22 cellular contexts compared by ENCODE assay signal in the genomic region with DNA sequence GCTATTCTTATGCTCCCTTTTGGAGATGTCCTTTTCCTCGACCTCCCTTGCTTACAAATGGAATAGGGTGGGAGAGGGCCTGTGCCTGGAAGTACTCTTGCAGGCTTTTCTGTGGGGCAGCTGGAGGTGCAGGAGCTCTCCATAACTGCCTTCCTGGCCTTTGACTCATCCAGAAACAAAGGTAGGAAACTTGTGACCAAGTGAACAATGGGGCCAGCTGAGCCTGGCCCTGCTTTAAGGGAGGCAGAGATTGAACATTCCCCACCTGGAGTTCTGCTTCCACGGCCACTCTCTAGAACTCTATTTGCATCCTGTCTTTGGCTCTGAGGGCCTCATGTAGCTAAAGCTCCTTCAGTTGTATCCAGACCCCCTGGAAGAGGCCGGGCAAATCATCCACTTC. TPM values are rescaled to one million over a fixed set of nuclear protein-coding genes. Genes with fewer than 3 reads are reported as not detected.
DNase-seq lines count a peak whose midpoint lies in the region; TF ChIP-seq lines count a peak whose summit lies in the region.
"Had no signal": no experiment of that assay in that cellular context is flagged by ENCODE, and none has a peak within 500 bp of the region (broad histone marks: within the 10 kb centered on the region; RNA-seq: fewer than 3 reads in every experiment).

No MANE protein-coding gene starts in this region.

- no peak overlapping the region for H2BK12ac ChIP-seq in neuronal stem cell (ENCODE audit: low read length)

- H2AK5ac ChIP-seq in neuronal stem cell (ENCODE audit: low read depth, low read length): no peak overlapping the region

- H3K4me1 ChIP-seq in left ventricle myocardium inferior: peaks cover 23% of the 10 kb centered on the region
- peaks cover 0 to 18% of the 10 kb centered on the region in 2 donors for H3K4me1 ChIP-seq in right atrium auricular region
- peaks cover 19 to 58% (median 30%) of the 10 kb centered on the region in 4 donors for H3K4me1 ChIP-seq in esophagus muscularis mucosa
- peaks cover 8 to 10% of the 10 kb centered on the region in 2 donors for H3K4me1 ChIP-seq in neuronal stem cell (ENCODE audit: control insufficient read depth in 2 of 2, insufficient read depth in 1 of 2, low read depth in 1 of 2, low read length in 2 of 2)
- H3K4me1 ChIP-seq in tibial artery: peaks cover 0 to 44% (median 14%) of the 10 kb centered on the region in 4 donors
- peaks cover 0 to 2% of the 10 kb centered on the region in 2 experiments; a peak in 1 of 4 replicates for H3K4me1 ChIP-seq in SK-N-SH (ENCODE audit: control insufficient read depth in 1 of 2, insufficient read depth in 2 of 2, low read depth in 1 of 2, low read length in 1 of 2)

- H3K18ac ChIP-seq in neuronal stem cell (ENCODE audit: low read length): no peak overlapping the region

- no peak overlapping the region for H4K91ac ChIP-seq in neuronal stem cell (ENCODE audit: low read depth, low read length, poor library complexity)

- peak overlapping the region; percentile 25 for H2AFZ ChIP-seq in neuronal stem cell (ENCODE audit: low read length)
- no peak overlapping the region for H2AFZ ChIP-seq in SK-N-SH (ENCODE audit: low read depth)
- H2AFZ ChIP-seq: GM23338 had no signal

- H3K79me2 ChIP-seq in SK-N-SH (ENCODE audit: insufficient read depth): no peaks in the 10 kb centered on the region

- H3K27me3 ChIP-seq in left ventricle myocardium inferior (ENCODE audit: low read depth): no peaks in the 10 kb centered on the region
- H3K27me3 ChIP-seq in right atrium auricular region: no peaks in the 10 kb centered on the region
- H3K27me3 ChIP-seq in esophagus muscularis mucosa: no peaks in the 10 kb centered on the region
- no peaks in the 10 kb centered on the region for H3K27me3 ChIP-seq in neuronal stem cell (ENCODE audit: control insufficient read depth in 3 of 3, insufficient read depth in 3 of 3, low read depth in 1 of 3, low read length in 3 of 3)
- no peaks in the 10 kb centered on the region for H3K27me3 ChIP-seq in tibial artery
- H3K27me3 ChIP-seq in SK-N-SH (ENCODE audit: insufficient read depth): no peaks in the 10 kb centered on the region

- TF ChIP-seq CTCF in left ventricle myocardium inferior (IDR thresholded peaks at IDR 0.05; ENCODE audit: borderline replicate concordance) (no peak), right atrium auricular region (IDR thresholded peaks at IDR 0.05) (no peak), esophagus muscularis mucosa (IDR thresholded peaks at IDR 0.05) (no peak), tibial artery (IDR thresholded peaks at IDR 0.05) (no peak), SK-N-SH (IDR thresholded peaks at IDR 0.05) (no peak)

- H2BK120ac ChIP-seq in neuronal stem cell (ENCODE audit: low read depth, low read length): no peak overlapping the region

- TF ChIP-seq POLR2A in esophagus muscularis mucosa (IDR thresholded peaks at IDR 0.05; ENCODE audit: low read depth): no peak

- H3K4me3 ChIP-seq in left ventricle myocardium inferior (no peak overlapping the region), right atrium auricular region (no peak overlapping the region), esophagus muscularis mucosa (no peak overlapping the region), neuronal stem cell (ENCODE audit: low read length in 2 of 2) (no peak overlapping the region), tibial artery (no peak overlapping the region), SK-N-SH (ENCODE audit: low read depth in 2 of 2, low read length in 1 of 2) (no peak overlapping the region)
- H3K4me3 ChIP-seq: GM23338 had no signal

- no peak overlapping the region for H3K14ac ChIP-seq in neuronal stem cell (ENCODE audit: low read length)

- H3K4me2 ChIP-seq in neuronal stem cell (ENCODE audit: insufficient read depth, low read length, poor library complexity, severe bottlenecking) (no peak overlapping the region), SK-N-SH (no peak overlapping the region)
- H3K4me2 ChIP-seq: GM23338, KMS-11 had no signal

- H3K36me3 ChIP-seq in left ventricle myocardium inferior (peaks cover 3% of the 10 kb centered on the region), right atrium auricular region (no peaks in the 10 kb centered on the region), esophagus muscularis mucosa (peaks cover 0 to 48% (median 23%) of the 10 kb centered on the region in 4 donors), neuronal stem cell (replicated peaks in 1 of 2; ENCODE audit: control insufficient read depth in 2 of 2, insufficient read depth in 2 of 2, low read length in 2 of 2) (no peaks in the 10 kb centered on the region), tibial artery (peaks cover 43 to 51% (median 49%) of the 10 kb centered on the region in 3 donors), SK-N-SH (replicated peaks in 1 of 2; ENCODE audit: control insufficient read depth in 1 of 2, insufficient read depth in 2 of 2, low read length in 1 of 2) (no peaks in the 10 kb centered on the region)

- no peak for TF ChIP-seq RAD21 in SK-N-SH (IDR thresholded peaks at IDR 0.05; ENCODE audit: low read length)

- no peaks in the 10 kb centered on the region for H3K9me2 ChIP-seq in SK-N-SH

- H3K27ac ChIP-seq in left ventricle myocardium inferior (replicated peaks) (peak overlapping the region; percentile 17), right atrium auricular region (peak overlapping the region in 1 of 2 donors; percentile 77), esophagus muscularis mucosa (replicated peaks in 1 of 4) (peak overlapping the region; percentile 21 to 44 (median 34)), neuronal stem cell (replicated peaks; ENCODE audit: low read length) (no peak overlapping the region), tibial artery (peak overlapping the region; percentile 31 to 47), SK-N-SH (ENCODE audit: low read depth in 2 of 2, low read length in 1 of 2) (no peak overlapping the region)
- H3K27ac ChIP-seq: KMS-11 had no signal

- H3K23ac ChIP-seq in neuronal stem cell (ENCODE audit: low read depth, low read length, poor library complexity): no peak overlapping the region

- H3K9ac ChIP-seq in neuronal stem cell (ENCODE audit: low read depth, low read length, poor library complexity) (no peak overlapping the region), SK-N-SH (no peak overlapping the region)
- H3K9ac ChIP-seq: KMS-11 had no signal

- intact Hi-C loops in left ventricle myocardium inferior (cut with micrococcal nuclease) (no loop called here), esophagus muscularis mucosa (cut with DNase I) (no loop called here), tibial artery (cut with DNase I; ENCODE audit: low total_unique reads) (no loop called here)

- DNase-seq in left ventricle myocardium inferior: no peak
- no peak for DNase-seq in right atrium auricular region (ENCODE audit: low spot score)
- DNase-seq in esophagus muscularis mucosa (ENCODE audit: extremely low spot score): no peak
- no peak for DNase-seq in neuronal stem cell (ENCODE audit: low spot score)
- DNase-seq in tibial artery: no peak
- no peak for DNase-seq in SK-N-SH
- DNase-seq in stimulated activated CD8-positive, alpha-beta memory T cell treated with anti-CD3 and anti-CD28 coated beads, Interleukin-4, amount 100 ng/mL, for 48 hours: no peak
- DNase-seq in foreskin melanocyte: no peak
- DNase-seq: AML-193; C1 segment of cervical spinal cord; CD8-positive, alpha-beta T cell; HCEC 1CT; IMR-90; NCI-H1092 treated with DMSO at 0.1 percent for 48 hours; NCI-H146; NCI-H2029 treated with DMSO at 0.1 percent for 48 hours; NCI-H345; NCI-H524; NCI-H82 had no signal

- H3K79me1 ChIP-seq in neuronal stem cell (ENCODE audit: low read depth, low read length): no peaks in the 10 kb centered on the region

- no peaks in the 10 kb centered on the region for H4K20me1 ChIP-seq in SK-N-SH (ENCODE audit: insufficient read depth)

- no peaks in the 10 kb centered on the region for H3F3A ChIP-seq in SK-N-SH (replicated peaks; ENCODE audit: insufficient read depth)

- H2BK5ac ChIP-seq in neuronal stem cell (ENCODE audit: low read length): no peak overlapping the region

- CTCF ChIA-PET in SK-N-SH (lab: Yijun Ruan, JAX): interaction anchor here (1.1 kb wide), 1 partner anchor 8 kb away, joined by 3 read pairs; no protein-coding TSS in a partner anchor

- no peaks in the 10 kb centered on the region for H3K9me3 ChIP-seq in left ventricle myocardium inferior (replicated peaks)
- no peaks in the 10 kb centered on the region for H3K9me3 ChIP-seq in right atrium auricular region
- no peaks in the 10 kb centered on the region for H3K9me3 ChIP-seq in esophagus muscularis mucosa
- no peaks in the 10 kb centered on the region for H3K9me3 ChIP-seq in neuronal stem cell (replicated peaks in 1 of 2; ENCODE audit: control insufficient read depth in 2 of 2, insufficient read depth in 1 of 2, low read depth in 1 of 2, low read length in 2 of 2)
- no peaks in the 10 kb centered on the region for H3K9me3 ChIP-seq in tibial artery
- no peaks in the 10 kb centered on the region for H3K9me3 ChIP-seq in SK-N-SH

- POLR2A ChIA-PET in SK-N-SH (lab: Yijun Ruan, JAX): no interaction called here

- H4K8ac ChIP-seq in neuronal stem cell (ENCODE audit: low read depth, low read length): no peak overlapping the region

- TF ChIP-seq EP300 in esophagus muscularis mucosa (IDR thresholded peaks at IDR 0.05) (no peak), SK-N-SH (IDR thresholded peaks at IDR 0.05; ENCODE audit: borderline replicate concordance in 1 of 2, low read depth in 1 of 2, low read length in 1 of 2) (no peak)

- H2BK15ac ChIP-seq in neuronal stem cell (ENCODE audit: low read length): no peak overlapping the region

- 77% methylated on average over 3 of the region's 3 CpGs for WGBS in esophagus muscularis mucosa
- no CpG with 5 or more reads among the region's 3 CpGs for WGBS in neuronal stem cell (ENCODE audit: extremely low coverage in 2 of 2, insufficient read length in 2 of 2, insufficient replicate concordance in 1 of 2), 2 donors
- WGBS in SK-N-SH (ENCODE audit: low lambda C conversion rate): 19% methylated on average over 2 of the region's 3 CpGs

- no peak overlapping the region for H3K4ac ChIP-seq in neuronal stem cell (ENCODE audit: low read length)

TF ChIP-seq in SK-N-SH, 30 proteins besides CTCF, POLR2A, EP300 and RAD21 (continues in another document):
- no peak for TF ChIP-seq TCF12 (IDR thresholded peaks at IDR 0.05)

RNA-seq across cellular contexts. Expression of a gene that starts 5.1 kb away (rescaled TPM):
- 41.1 TPM for total RNA-seq in left ventricle myocardium inferior
- total RNA-seq in right atrium auricular region: 10 to 100 TPM; 15.9 to 45.0 TPM
- total RNA-seq in esophagus muscularis mucosa: 100 to 1,000 TPM in 1 of 4 donors, 10 to 100 TPM in 3; 59.5 to 150 (median 74.3) TPM
- 0.03 TPM for polyA plus RNA-seq in neuronal stem cell (2013, experiment 1 of 2)
- polyA plus RNA-seq in neuronal stem cell (2013, experiment 2 of 2): 0.03 TPM
- polyA plus RNA-seq in SK-N-SH (2012; rRNA removed): not detected in 2 replicates
- 0.01 TPM in 1 of 2 replicates, not detected in the other for polyA plus RNA-seq in SK-N-SH (2012; cell fraction: cytosol; rRNA removed)
- polyA plus RNA-seq in SK-N-SH (2012; cell fraction: nucleus; rRNA removed): not detected in 2 replicates
- total RNA-seq: A172; CD8-positive, alpha-beta T cell; IMR-90 had no signal
- polyA plus RNA-seq: GM23338, IMR-90 had no signal

RNA-seq across cellular contexts. Expression of a gene that starts 32.6 kb away (rescaled TPM):
- total RNA-seq in left ventricle myocardium inferior (39.2 TPM), right atrium auricular region (10 to 100 TPM; 22.9 to 29.8 TPM), esophagus muscularis mucosa (10 to 100 TPM; 24.1 to 39.3 (median 34.9) TPM)
- polyA plus RNA-seq in neuronal stem cell (2013, experiment 1 of 2): 27.1 TPM
- polyA plus RNA-seq in neuronal stem cell (2013, experiment 2 of 2): 26.4 TPM
- polyA plus RNA-seq in SK-N-SH (2012; rRNA removed): 6.9 and 10.3 TPM in 2 replicates
- 12.9 and 15.5 TPM in 2 replicates for polyA plus RNA-seq in SK-N-SH (2012; cell fraction: cytosol; rRNA removed)
- 2.0 and 4.5 TPM in 2 replicates for polyA plus RNA-seq in SK-N-SH (2012; cell fraction: nucleus; rRNA removed)

Comparison
In these comparisons a context has a peak if more than half of its experiments do, and no peak if none do; other contexts are left out.
1. H3K27ac ChIP-seq: peak in left ventricle myocardium inferior (single experiment), esophagus muscularis mucosa (4 of 4) and tibial artery (2 of 2); none in neuronal stem cell (single experiment) and SK-N-SH (0 of 2).